In genomic region chr2:208294482-208295024, GRCh38 we compare ENCODE assay signal across 10 cellular contexts. TPM values are rescaled to one million over a fixed set of nuclear protein-coding genes. Genes with fewer than 3 reads are reported as not detected.
A peak's percentile ranks its signal among the peaks of the same experiment; 100 is the strongest.
DNase-seq lines count a peak whose midpoint lies in the region; ATAC-seq lines count a peak whose summit lies in the region.
"Had no signal": no experiment of that assay in that cellular context is flagged by ENCODE, and none has a peak within 500 bp of the region (broad histone marks: within the 10 kb centered on the region; RNA-seq: fewer than 3 reads in every experiment).

No MANE protein-coding gene starts in this region.

- peaks cover 41 to 53% of the 10 kb centered on the region in 2 donors for H3K36me3 Mint-ChIP-seq in naive B cell

- peaks cover 8% of the 10 kb centered on the region for H3K79me1 ChIP-seq in mesendoderm (ENCODE audit: low read length)

- peak; percentile 17 for DNase-seq in naive B cell
- DNase-seq in mesendoderm, result no peak
- no peak for DNase-seq in stimulated activated CD4-positive, alpha-beta T cell treated with anti-CD3 and anti-CD28 coated beads, Interleukin-2, amount 100 ng/mL, for 48 hours
- DNase-seq: activated CD4-positive, alpha-beta T cell treated with anti-CD3 and anti-CD28 coated beads, Interleukin-2, amount 50 U/mL, for 1 hour; NCI-H69 had no signal

- peaks cover 0 to 11% (median 5%) of the 10 kb centered on the region in 7 donors for H3K9me3 Mint-ChIP-seq in naive B cell

- no peak overlapping the region for H3K23ac ChIP-seq in mesendoderm (ENCODE audit: low read length)

- peaks cover 34 to 63% (median 42%) of the 10 kb centered on the region in 3 donors for H3K4me1 Mint-ChIP-seq in naive B cell
- H3K4me1 Mint-ChIP-seq: nephron had no signal

- peak overlapping the region in 7 of 8 donors; percentile 6 to 62 (median 33) for H3K4me3 Mint-ChIP-seq in naive B cell
- H3K4me3 Mint-ChIP-seq: nephron had no signal

- no peak overlapping the region for H2BK120ac ChIP-seq in mesendoderm (ENCODE audit: low read depth, low read length)

- H3K27me3 ChIP-seq in mesendoderm (ENCODE audit: insufficient read depth, low read length, poor library complexity), result no peaks in the 10 kb centered on the region

- no peak overlapping the region for H4K5ac ChIP-seq in mesendoderm (ENCODE audit: low read length)

- peaks cover 4% of the 10 kb centered on the region for H3K79me2 ChIP-seq in mesendoderm (ENCODE audit: control insufficient read depth, insufficient read depth, low read length)

- H2BK5ac ChIP-seq in mesendoderm (ENCODE audit: low read length), result no peak overlapping the region

- peak overlapping the region; percentile 69 to 95 (median 90) for H3K27ac Mint-ChIP-seq in naive B cell
- H3K27ac Mint-ChIP-seq: nephron had no signal

- no peak overlapping the region for H2AK5ac ChIP-seq in mesendoderm (ENCODE audit: low read length)

- no peak overlapping the region for H3K18ac ChIP-seq in mesendoderm (ENCODE audit: low read length)

- ATAC-seq in GM18858 (IDR thresholded peaks at IDR 0.05; ENCODE audit: unreplicated experiment) (peak; percentile 56), GM21528 (IDR thresholded peaks at IDR 0.05; ENCODE audit: low FRiP score, unreplicated experiment) (peak; percentile 56), HG03108 (IDR thresholded peaks at IDR 0.05; ENCODE audit: unreplicated experiment) (peak; percentile 55), naive B cell (ENCODE audit: low read depth in 2 of 2) (peak; percentile 74 to 82), HG03571 (IDR thresholded peaks at IDR 0.05; ENCODE audit: unreplicated experiment) (no peak)

- H3K56ac ChIP-seq in mesendoderm (ENCODE audit: low read length), result no peak overlapping the region

- no peak overlapping the region for H4K8ac ChIP-seq in mesendoderm (ENCODE audit: low read depth, low read length)

- H2BK15ac ChIP-seq in mesendoderm (replicated peaks; ENCODE audit: low read depth), result no peak overlapping the region

- H3K27ac ChIP-seq in mesendoderm (ENCODE audit: low read depth, low read length), result no peak overlapping the region

- no peak overlapping the region for H3K9ac ChIP-seq in mesendoderm (ENCODE audit: low read length)

- H3K4me3 ChIP-seq in mesendoderm (ENCODE audit: low read length), result no peak overlapping the region

- no CpG with 5 or more reads among the region's 4 CpGs for WGBS in mesendoderm (ENCODE audit: extremely low coverage, insufficient coverage, low lambda C conversion rate)

- H3K4me2 ChIP-seq in mesendoderm (ENCODE audit: low read length), result no peak overlapping the region

- no peaks in the 10 kb centered on the region for H3K27me3 Mint-ChIP-seq in naive B cell

- peaks cover 3% of the 10 kb centered on the region for H3K36me3 ChIP-seq in mesendoderm (ENCODE audit: control insufficient read depth, insufficient read depth, low read length)

- no peak overlapping the region for H3K4ac ChIP-seq in mesendoderm (ENCODE audit: low read depth, low read length)

- H3K4me1 ChIP-seq in mesendoderm (ENCODE audit: control insufficient read depth, low read depth, low read length), result no peaks in the 10 kb centered on the region

RNA-seq across cellular contexts. Expression of gene PIKFYVE, which starts 28.5 kb away (rescaled TPM):
- 10 to 100 TPM in 5 of 6 donors, 1 to 10 TPM in 1; 3.6 to 16.8 (median 13.9) TPM for polyA plus RNA-seq in naive B cell (ENCODE audit: low read depth in 6 of 6)
- 14.3 TPM for polyA plus RNA-seq in mesendoderm (2013, experiment 1 of 2)
- 14.6 TPM for polyA plus RNA-seq in mesendoderm (2013, experiment 2 of 2)

RNA-seq across cellular contexts. Expression of gene IDH1, which starts 39.7 kb away (rescaled TPM):
- 10 to 100 TPM in 2 of 6 donors, 1 to 10 TPM in 4; 6.7 to 10.6 (median 8.7) TPM for polyA plus RNA-seq in naive B cell (ENCODE audit: low read depth in 6 of 6)
- 396 TPM for polyA plus RNA-seq in mesendoderm (2013, experiment 1 of 2)
- polyA plus RNA-seq in mesendoderm (2013, experiment 2 of 2), result 398 TPM
